1 cellular context compared by ENCODE assay signal in genomic region chr15:90087454-90088154, GRCh38.
A peak's percentile ranks its signal among the peaks of the same experiment; 100 is the strongest.
TF ChIP-seq lines count a peak whose summit lies in the region.

No MANE protein-coding gene starts in this region.

TF ChIP-seq in HCT116, 20 proteins besides CTCF, POLR2A, EP300 and RAD21:
- no peak for TF ChIP-seq FOSL1 (IDR thresholded peaks at IDR 0.05; ENCODE audit: low read depth)
- TF ChIP-seq YY1 (IDR thresholded peaks at IDR 0.05; ENCODE audit: extremely low read depth, insufficient replicate concordance, low read depth, low read length), result peak; percentile 15
